In genomic region chr14:51989293-51990234, GRCh38 we compare ENCODE assay signal across 1 cellular context.
A peak's percentile ranks its signal among the peaks of the same experiment; 100 is the strongest.
TF ChIP-seq lines count a peak whose summit lies in the region.

RTRAF (plus strand) TSS chr14:51989546; CDS start chr14:51989640, 94 bp downstream.

TF ChIP-seq in HepG2, 621 proteins besides CTCF, POLR2A, EP300 and RAD21 (continued from another document and continues in another):
- TF ChIP-seq, protein P1, sequence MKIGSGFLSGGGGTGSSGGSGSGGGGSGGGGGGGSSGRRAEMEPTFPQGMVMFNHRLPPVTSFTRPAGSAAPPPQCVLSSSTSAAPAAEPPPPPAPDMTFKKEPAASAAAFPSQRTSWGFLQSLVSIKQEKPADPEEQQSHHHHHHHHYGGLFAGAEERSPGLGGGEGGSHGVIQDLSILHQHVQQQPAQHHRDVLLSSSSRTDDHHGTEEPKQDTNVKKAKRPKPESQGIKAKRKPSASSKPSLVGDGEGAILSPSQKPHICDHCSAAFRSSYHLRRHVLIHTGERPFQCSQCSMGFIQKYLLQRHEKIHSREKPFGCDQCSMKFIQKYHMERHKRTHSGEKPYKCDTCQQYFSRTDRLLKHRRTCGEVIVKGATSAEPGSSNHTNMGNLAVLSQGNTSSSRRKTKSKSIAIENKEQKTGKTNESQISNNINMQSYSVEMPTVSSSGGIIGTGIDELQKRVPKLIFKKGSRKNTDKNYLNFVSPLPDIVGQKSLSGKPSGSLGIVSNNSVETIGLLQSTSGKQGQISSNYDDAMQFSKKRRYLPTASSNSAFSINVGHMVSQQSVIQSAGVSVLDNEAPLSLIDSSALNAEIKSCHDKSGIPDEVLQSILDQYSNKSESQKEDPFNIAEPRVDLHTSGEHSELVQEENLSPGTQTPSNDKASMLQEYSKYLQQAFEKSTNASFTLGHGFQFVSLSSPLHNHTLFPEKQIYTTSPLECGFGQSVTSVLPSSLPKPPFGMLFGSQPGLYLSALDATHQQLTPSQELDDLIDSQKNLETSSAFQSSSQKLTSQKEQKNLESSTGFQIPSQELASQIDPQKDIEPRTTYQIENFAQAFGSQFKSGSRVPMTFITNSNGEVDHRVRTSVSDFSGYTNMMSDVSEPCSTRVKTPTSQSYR (CRISPR knock-in tag; IDR thresholded peaks at IDR 0.05; ENCODE audit: borderline replicate concordance) = no peak
- TF ChIP-seq SP5 (CRISPR knock-in tag; IDR thresholded peaks at IDR 0.05; ENCODE audit: borderline replicate concordance, low read depth) = peak; percentile 6; the same call in 1 of the 2 replicates
- TF ChIP-seq ZHX1 (CRISPR knock-in tag; IDR thresholded peaks at IDR 0.05; ENCODE audit: low read depth) = no peak
- no peak for TF ChIP-seq ZNF850 (CRISPR knock-in tag; conservative IDR thresholded peaks at IDR 0.05)
- TF ChIP-seq TMF1 (CRISPR knock-in tag; IDR thresholded peaks at IDR 0.05; ENCODE audit: low read depth) = peak; percentile 82; the same call in 1 of the 2 replicates
- no peak; the same call in 1 of the 2 replicates for TF ChIP-seq ZNF230 (CRISPR knock-in tag; IDR thresholded peaks at IDR 0.05)
- TF ChIP-seq, protein P2, sequence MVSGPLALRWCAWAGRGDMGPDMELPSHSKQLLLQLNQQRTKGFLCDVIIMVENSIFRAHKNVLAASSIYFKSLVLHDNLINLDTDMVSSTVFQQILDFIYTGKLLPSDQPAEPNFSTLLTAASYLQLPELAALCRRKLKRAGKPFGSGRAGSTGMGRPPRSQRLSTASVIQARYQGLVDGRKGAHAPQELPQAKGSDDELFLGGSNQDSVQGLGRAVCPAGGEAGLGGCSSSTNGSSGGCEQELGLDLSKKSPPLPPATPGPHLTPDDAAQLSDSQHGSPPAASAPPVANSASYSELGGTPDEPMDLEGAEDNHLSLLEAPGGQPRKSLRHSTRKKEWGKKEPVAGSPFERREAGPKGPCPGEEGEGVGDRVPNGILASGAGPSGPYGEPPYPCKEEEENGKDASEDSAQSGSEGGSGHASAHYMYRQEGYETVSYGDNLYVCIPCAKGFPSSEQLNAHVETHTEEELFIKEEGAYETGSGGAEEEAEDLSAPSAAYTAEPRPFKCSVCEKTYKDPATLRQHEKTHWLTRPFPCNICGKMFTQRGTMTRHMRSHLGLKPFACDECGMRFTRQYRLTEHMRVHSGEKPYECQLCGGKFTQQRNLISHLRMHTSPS (CRISPR knock-in tag; IDR thresholded peaks at IDR 0.05; ENCODE audit: low read depth) = no peak; the same call in 1 of the 2 replicates
- no peak for TF ChIP-seq CCAR2 (optimal IDR thresholded peaks at IDR 0.05; ENCODE audit: low read depth, low read length)
- TF ChIP-seq ZFY (CRISPR knock-in tag; IDR thresholded peaks at IDR 0.05) = peak; percentile 96
- TF ChIP-seq ARID3A (IDR thresholded peaks at IDR 0.05; ENCODE audit: low read depth, low read length) = 0 out of 2 replicates have a peak, but pooled peaks have one; percentile 42
- no peak for TF ChIP-seq JUNB (CRISPR knock-in tag; IDR thresholded peaks at IDR 0.05; ENCODE audit: borderline replicate concordance)
- no peak for TF ChIP-seq FOXM1 (CRISPR knock-in tag; IDR thresholded peaks at IDR 0.05)
- no peak for TF ChIP-seq ZNF496 (CRISPR knock-in tag; IDR thresholded peaks at IDR 0.05; ENCODE audit: insufficient replicate concordance)
- TF ChIP-seq, protein P3, sequence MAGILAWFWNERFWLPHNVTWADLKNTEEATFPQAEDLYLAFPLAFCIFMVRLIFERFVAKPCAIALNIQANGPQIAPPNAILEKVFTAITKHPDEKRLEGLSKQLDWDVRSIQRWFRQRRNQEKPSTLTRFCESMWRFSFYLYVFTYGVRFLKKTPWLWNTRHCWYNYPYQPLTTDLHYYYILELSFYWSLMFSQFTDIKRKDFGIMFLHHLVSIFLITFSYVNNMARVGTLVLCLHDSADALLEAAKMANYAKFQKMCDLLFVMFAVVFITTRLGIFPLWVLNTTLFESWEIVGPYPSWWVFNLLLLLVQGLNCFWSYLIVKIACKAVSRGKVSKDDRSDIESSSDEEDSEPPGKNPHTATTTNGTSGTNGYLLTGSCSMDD (CRISPR knock-in tag; IDR thresholded peaks at IDR 0.05) = no peak
- TF ChIP-seq NFATC3 (CRISPR knock-in tag; IDR thresholded peaks at IDR 0.05) = 0 out of 2 replicates have a peak, but pooled peaks have one; percentile 16
- no peak for TF ChIP-seq GPBP1L1 (CRISPR knock-in tag; IDR thresholded peaks at IDR 0.05)
- TF ChIP-seq CAMTA2 (CRISPR knock-in tag; IDR thresholded peaks at IDR 0.05; ENCODE audit: borderline replicate concordance) = no peak
- TF ChIP-seq TEAD3 (CRISPR knock-in tag; optimal IDR thresholded peaks at IDR 0.05; ENCODE audit: borderline replicate concordance) = no peak
- no peak for TF ChIP-seq MYNN (CRISPR knock-in tag; IDR thresholded peaks at IDR 0.05; ENCODE audit: low read depth)
- peak; percentile 76 for TF ChIP-seq ZNF891 (CRISPR knock-in tag; IDR thresholded peaks at IDR 0.05)
- TF ChIP-seq SP4 (CRISPR knock-in tag; IDR thresholded peaks at IDR 0.05) = peak; percentile 85
- TF ChIP-seq HOXA5 (CRISPR knock-in tag; IDR thresholded peaks at IDR 0.05) = peak; percentile 71
- TF ChIP-seq, protein P4, sequence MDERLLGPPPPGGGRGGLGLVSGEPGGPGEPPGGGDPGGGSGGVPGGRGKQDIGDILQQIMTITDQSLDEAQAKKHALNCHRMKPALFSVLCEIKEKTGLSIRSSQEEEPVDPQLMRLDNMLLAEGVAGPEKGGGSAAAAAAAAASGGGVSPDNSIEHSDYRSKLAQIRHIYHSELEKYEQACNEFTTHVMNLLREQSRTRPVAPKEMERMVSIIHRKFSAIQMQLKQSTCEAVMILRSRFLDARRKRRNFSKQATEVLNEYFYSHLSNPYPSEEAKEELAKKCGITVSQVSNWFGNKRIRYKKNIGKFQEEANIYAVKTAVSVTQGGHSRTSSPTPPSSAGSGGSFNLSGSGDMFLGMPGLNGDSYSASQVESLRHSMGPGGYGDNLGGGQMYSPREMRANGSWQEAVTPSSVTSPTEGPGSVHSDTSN (CRISPR knock-in tag; IDR thresholded peaks at IDR 0.05) = peak; percentile 89
- TF ChIP-seq ZNF224 (CRISPR knock-in tag; IDR thresholded peaks at IDR 0.05) = no peak
- peak; percentile 49; the same call in 1 of the 2 replicates for TF ChIP-seq HMGXB3 (CRISPR knock-in tag; IDR thresholded peaks at IDR 0.05; ENCODE audit: borderline replicate concordance)
- TF ChIP-seq ZNF674 (CRISPR knock-in tag; IDR thresholded peaks at IDR 0.05; ENCODE audit: low read depth) = no peak
- TF ChIP-seq, protein P5, sequence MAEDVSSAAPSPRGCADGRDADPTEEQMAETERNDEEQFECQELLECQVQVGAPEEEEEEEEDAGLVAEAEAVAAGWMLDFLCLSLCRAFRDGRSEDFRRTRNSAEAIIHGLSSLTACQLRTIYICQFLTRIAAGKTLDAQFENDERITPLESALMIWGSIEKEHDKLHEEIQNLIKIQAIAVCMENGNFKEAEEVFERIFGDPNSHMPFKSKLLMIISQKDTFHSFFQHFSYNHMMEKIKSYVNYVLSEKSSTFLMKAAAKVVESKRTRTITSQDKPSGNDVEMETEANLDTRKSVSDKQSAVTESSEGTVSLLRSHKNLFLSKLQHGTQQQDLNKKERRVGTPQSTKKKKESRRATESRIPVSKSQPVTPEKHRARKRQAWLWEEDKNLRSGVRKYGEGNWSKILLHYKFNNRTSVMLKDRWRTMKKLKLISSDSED (CRISPR knock-in tag; IDR thresholded peaks at IDR 0.05) = no peak
- TF ChIP-seq BATF2 (CRISPR knock-in tag; IDR thresholded peaks at IDR 0.05) = no peak
- peak; percentile 15; the same call in 1 of the 2 replicates for TF ChIP-seq ZFP41 (CRISPR knock-in tag; IDR thresholded peaks at IDR 0.05; ENCODE audit: borderline replicate concordance)
- no peak for TF ChIP-seq ZNF720 (CRISPR knock-in tag; IDR thresholded peaks at IDR 0.05)
